Comparison of ENCODE assay signal across 1 cellular context in genomic region chr2:36574560-36574959, GRCh38.
TF ChIP-seq lines count a peak whose summit lies in the region.

No MANE protein-coding gene starts in this region.

TF ChIP-seq in IMR-90, 13 proteins besides CTCF, POLR2A, EP300 and RAD21 (continued from another document):
- TF ChIP-seq RCOR1 (IDR thresholded peaks at IDR 0.05; ENCODE audit: insufficient replicate concordance, low read length) (no peak), ELK1 (IDR thresholded peaks at IDR 0.05; ENCODE audit: borderline replicate concordance, low read depth, low read length) (no peak), BHLHE40 (IDR thresholded peaks at IDR 0.05; ENCODE audit: low read depth, low read length) (no peak), MAZ (IDR thresholded peaks at IDR 0.05; ENCODE audit: borderline replicate concordance, low read depth, low read length) (no peak)
